Comparison of ENCODE assay signal across 8 cellular contexts in the genomic region with DNA sequence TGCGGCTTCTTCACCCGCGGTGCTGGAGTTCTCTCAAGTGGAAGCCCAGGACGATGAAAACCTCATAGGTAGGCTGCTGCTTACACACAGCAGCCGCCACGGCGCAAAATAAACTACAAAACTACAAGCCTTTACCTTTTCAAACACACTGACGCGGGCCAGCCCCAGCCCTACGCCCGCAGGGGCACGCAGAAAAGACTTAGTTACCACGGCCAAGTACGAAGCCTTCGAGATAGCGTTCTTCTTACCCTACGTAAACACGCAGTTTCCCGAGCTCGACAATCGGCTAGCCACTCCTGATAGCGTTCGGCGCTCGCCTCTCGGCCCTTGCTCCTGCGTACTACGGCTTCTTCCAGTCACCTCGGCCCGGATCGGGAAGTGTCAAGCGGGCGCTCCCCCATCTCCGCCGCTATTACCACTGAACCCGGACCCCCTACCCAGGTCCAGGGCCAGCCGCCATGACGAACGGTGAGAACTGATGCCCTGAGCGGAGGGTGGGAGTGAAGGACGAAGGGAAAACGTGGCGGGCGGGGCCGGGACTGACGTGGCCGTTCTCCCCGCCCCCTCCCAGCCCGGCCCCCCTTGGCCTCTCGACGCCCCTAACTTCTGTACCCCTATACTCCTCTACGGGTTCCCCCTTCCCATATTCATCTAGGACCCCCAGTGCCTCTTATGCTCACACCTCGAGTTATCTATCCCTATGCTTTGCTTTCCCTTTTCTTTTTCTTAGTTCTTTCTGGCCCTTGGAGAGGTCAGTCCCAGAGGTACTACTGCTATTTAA. TPM values are rescaled to one million over a fixed set of nuclear protein-coding genes. Genes with fewer than 3 reads are reported as not detected.
DNase-seq lines count a peak whose midpoint lies in the region; ATAC-seq and TF ChIP-seq lines count a peak whose summit lies in the region.

A gene (plus strand): TSS at position 350 of the 781 bp plus-strand sequence. CDS start 109 bp downstream, at position 459.

- peak within 1 kb of the TSS; percentile 88 for H3K4me3 Mint-ChIP-seq in HFFc6
- peak within 1 kb of the TSS; percentile 82 for H3K4me3 Mint-ChIP-seq in activated naive CD4-positive, alpha-beta T cell treated with anti-CD3 and anti-CD28 coated beads for 36 hours

- peak within 1 kb of the TSS; percentile 95 to 99 (median 98) for H3K27ac ChIP-seq in gastroesophageal sphincter

- no peaks in the 10 kb centered on the region for H3K27me3 ChIP-seq in gastroesophageal sphincter

- no peaks in the 10 kb centered on the region for H3K9me3 ChIP-seq in gastroesophageal sphincter

- TF ChIP-seq CTCF in HFFc6 (IDR thresholded peaks at IDR 0.05): no peak
- no peak for TF ChIP-seq CTCF in NB4 (IDR thresholded peaks at IDR 0.05; ENCODE audit: low read depth, low read length)
- TF ChIP-seq CTCF in gastroesophageal sphincter (IDR thresholded peaks at IDR 0.05): peak in 1 of 4 experiments; percentile 11

- H3K27me3 Mint-ChIP-seq in HFFc6 (ENCODE audit: insufficient read depth): no peaks in the 10 kb centered on the region; the same call in 1 of the 2 replicates
- no peaks in the 10 kb centered on the region for H3K27me3 Mint-ChIP-seq in activated naive CD4-positive, alpha-beta T cell treated with anti-CD3 and anti-CD28 coated beads for 36 hours (ENCODE audit: low read depth)

- H3K9me3 Mint-ChIP-seq in HFFc6: peaks cover 5% of the 10 kb centered on the region; the same call in 1 of the 2 replicates
- H3K9me3 Mint-ChIP-seq in activated naive CD4-positive, alpha-beta T cell treated with anti-CD3 and anti-CD28 coated beads for 36 hours: no peaks in the 10 kb centered on the region

- TF ChIP-seq POLR2A in NB4 (IDR thresholded peaks at IDR 0.05; ENCODE audit: extremely low read depth, insufficient read length): peak; percentile 79
- peak; percentile 66 to 74 for TF ChIP-seq POLR2A in gastroesophageal sphincter (IDR thresholded peaks at IDR 0.05)

- ATAC-seq in gastroesophageal sphincter: peak; percentile 95

- WGBS in gastroesophageal sphincter (ENCODE audit: low coverage in 1 of 2), 2 donors: 0% methylated on average over 3 to 5 of the region's 53 CpGs

- H3K4me1 ChIP-seq in gastroesophageal sphincter: peaks cover 6 to 62% (median 8%) of the 10 kb centered on the region in 3 donors

- intact Hi-C loops in activated naive CD4-positive, alpha-beta T cell treated with anti-CD3 and anti-CD28 coated beads for 36 hours (cut with micrococcal nuclease): loop anchor here (1.0 to 5.0 kb wide), 15 partner anchors 10 to 1248 kb away; a partner anchor contains a TSS

- peaks cover 44% of the 10 kb centered on the region for H3K4me1 Mint-ChIP-seq in HFFc6 (ENCODE audit: low read depth)
- H3K4me1 Mint-ChIP-seq in activated naive CD4-positive, alpha-beta T cell treated with anti-CD3 and anti-CD28 coated beads for 36 hours (ENCODE audit: low read depth): peaks cover 31% of the 10 kb centered on the region

- CTCF ChIA-PET in activated naive CD4-positive, alpha-beta T cell treated with anti-CD3 and anti-CD28 coated beads for 36 hours (lab: Charles Lee): interaction anchor here (0.5 to 2.6 kb wide), 5 partner anchors 10 to 309 kb away, joined by 3 to 22 read pairs (median 4); a partner anchor contains a TSS

- DNase-seq in GM04503 (ENCODE audit: low read depth) (peak; percentile 82), HFFc6 (peak; percentile 94), NB4 (ENCODE audit: low read depth) (peak; percentile 97), SK-N-DZ (ENCODE audit: low spot score) (peak; percentile 90), non-pigmented ciliary epithelial cell (ENCODE audit: low read depth) (peak; percentile 87), superior temporal gyrus (ENCODE audit: extremely low spot score) (peak; percentile 98)
- DNase-seq in activated naive CD4-positive, alpha-beta T cell treated with anti-CD3 and anti-CD28 coated beads for 36 hours: peak; percentile 95

- peak within 1 kb of the TSS; percentile 93 for H3K27ac Mint-ChIP-seq in HFFc6
- peak within 1 kb of the TSS; percentile 87 for H3K27ac Mint-ChIP-seq in activated naive CD4-positive, alpha-beta T cell treated with anti-CD3 and anti-CD28 coated beads for 36 hours

- H3K36me3 ChIP-seq in gastroesophageal sphincter: peaks cover 0 to 23% of the 10 kb centered on the region in 2 donors

- TF ChIP-seq EP300 in gastroesophageal sphincter (IDR thresholded peaks at IDR 0.05): no peak

- peak within 1 kb of the TSS; percentile 82 for H3K4me3 ChIP-seq in NB4 (ENCODE audit: low read depth, low read length)
- H3K4me3 ChIP-seq in gastroesophageal sphincter: peak within 1 kb of the TSS; percentile 83 to 86

- H3K36me3 Mint-ChIP-seq in HFFc6 (ENCODE audit: low read depth): peaks cover 33% of the 10 kb centered on the region
- peaks cover 13% of the 10 kb centered on the region for H3K36me3 Mint-ChIP-seq in activated naive CD4-positive, alpha-beta T cell treated with anti-CD3 and anti-CD28 coated beads for 36 hours (ENCODE audit: low read depth)

RNA-seq across cellular contexts. Expression of the gene that starts here (rescaled TPM):
- 10 to 100 TPM; 48.0 to 58.6 (median 53.5) TPM for total RNA-seq in HFFc6 (2021; fragmentation: NEBNext Ultra II Directional; extraction: Animal tissue kit (Norgen Biotek cat#: 25700))
- polyA plus RNA-seq in SK-N-DZ (2014; cell fraction: cytosol; rRNA removed): 14.6 and 15.7 TPM in 2 replicates
- polyA plus RNA-seq in SK-N-DZ (2014; cell fraction: nucleus; rRNA removed): 7.7 and 8.0 TPM in 2 replicates
- total RNA-seq in activated naive CD4-positive, alpha-beta T cell treated with anti-CD3 and anti-CD28 coated beads for 36 hours: 10 to 100 TPM; 35.0 to 37.6 TPM
- 10 to 100 TPM; 29.3 to 42.3 (median 31.7) TPM for total RNA-seq in gastroesophageal sphincter

Comparison
In these comparisons a context has a peak if more than half of its experiments do, and no peak if none do; other contexts are left out.
1. Peak in every context shown above with its lines: DNase-seq, ATAC-seq, H3K4me3 ChIP-seq and H3K27ac ChIP-seq.